1 cellular context compared by ENCODE assay signal in genomic region chr19:778910-779653, GRCh38.
A peak's percentile ranks its signal among the peaks of the same experiment; 100 is the strongest.
TF ChIP-seq lines count a peak whose summit lies in the region.

No MANE protein-coding gene starts in this region.

TF ChIP-seq in K562, 482 proteins besides CTCF, POLR2A, EP300 and RAD21:
- peak; percentile 81 for TF ChIP-seq ZBTB33 (CRISPR knock-in tag; IDR thresholded peaks at IDR 0.05)
- TF ChIP-seq STAG1 (CRISPR knock-in tag; IDR thresholded peaks at IDR 0.05; ENCODE audit: borderline replicate concordance) = no peak
- TF ChIP-seq ZBTB9 (CRISPR knock-in tag; IDR thresholded peaks at IDR 0.05) = peak; percentile 98
